Comparison of ENCODE assay signal across 1 cellular context in the genomic region with DNA sequence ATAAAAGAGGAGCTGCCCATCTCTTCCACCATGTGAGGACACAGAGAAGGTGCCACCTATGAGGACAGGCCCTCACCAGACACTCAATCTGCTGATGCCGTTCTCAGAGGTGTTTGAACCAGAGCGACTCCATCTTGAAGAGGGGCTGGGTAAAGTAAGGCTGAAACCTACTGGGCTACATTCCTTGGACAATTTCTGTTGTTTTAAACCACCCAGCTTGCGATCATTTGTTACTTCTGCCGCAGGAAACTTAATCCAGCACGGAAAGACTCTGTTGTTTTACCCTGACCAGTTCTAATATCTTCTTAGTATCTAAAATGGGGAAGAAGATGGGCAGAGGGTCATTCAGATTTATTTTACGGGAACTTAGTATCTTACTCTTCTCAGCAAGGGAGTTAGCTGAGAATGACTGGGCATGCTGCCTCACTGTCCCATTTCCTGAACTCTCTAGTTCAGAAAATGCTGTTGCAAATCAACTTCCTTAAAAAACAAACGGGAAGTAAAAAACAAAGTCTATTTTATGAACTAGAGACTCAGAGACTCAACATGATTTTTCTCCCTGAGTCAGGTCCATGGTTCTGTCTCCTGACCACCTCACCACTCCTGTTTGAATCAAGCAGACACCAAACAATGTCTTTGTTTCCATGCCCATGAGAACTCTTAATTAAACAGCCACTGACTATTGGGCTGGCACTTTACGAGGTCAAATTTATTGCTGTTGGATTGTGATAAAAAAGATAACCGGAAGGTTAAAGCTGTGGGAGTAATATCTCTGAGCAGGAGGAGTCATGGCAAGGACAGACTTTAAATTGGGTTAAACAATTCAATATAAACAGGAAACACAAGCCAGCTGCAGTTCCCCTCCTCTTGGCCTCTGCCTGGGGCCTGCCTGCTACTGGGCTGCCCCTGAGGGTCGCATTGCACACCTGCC.
A peak's percentile ranks its signal among the peaks of the same experiment; 100 is the strongest.
TF ChIP-seq lines count a peak whose summit lies in the region.

No MANE protein-coding gene starts in this region.

TF ChIP-seq in K562, 482 proteins besides CTCF, POLR2A, EP300 and RAD21 (continued from another document and continues in another):
- TF ChIP-seq, protein P1, sequence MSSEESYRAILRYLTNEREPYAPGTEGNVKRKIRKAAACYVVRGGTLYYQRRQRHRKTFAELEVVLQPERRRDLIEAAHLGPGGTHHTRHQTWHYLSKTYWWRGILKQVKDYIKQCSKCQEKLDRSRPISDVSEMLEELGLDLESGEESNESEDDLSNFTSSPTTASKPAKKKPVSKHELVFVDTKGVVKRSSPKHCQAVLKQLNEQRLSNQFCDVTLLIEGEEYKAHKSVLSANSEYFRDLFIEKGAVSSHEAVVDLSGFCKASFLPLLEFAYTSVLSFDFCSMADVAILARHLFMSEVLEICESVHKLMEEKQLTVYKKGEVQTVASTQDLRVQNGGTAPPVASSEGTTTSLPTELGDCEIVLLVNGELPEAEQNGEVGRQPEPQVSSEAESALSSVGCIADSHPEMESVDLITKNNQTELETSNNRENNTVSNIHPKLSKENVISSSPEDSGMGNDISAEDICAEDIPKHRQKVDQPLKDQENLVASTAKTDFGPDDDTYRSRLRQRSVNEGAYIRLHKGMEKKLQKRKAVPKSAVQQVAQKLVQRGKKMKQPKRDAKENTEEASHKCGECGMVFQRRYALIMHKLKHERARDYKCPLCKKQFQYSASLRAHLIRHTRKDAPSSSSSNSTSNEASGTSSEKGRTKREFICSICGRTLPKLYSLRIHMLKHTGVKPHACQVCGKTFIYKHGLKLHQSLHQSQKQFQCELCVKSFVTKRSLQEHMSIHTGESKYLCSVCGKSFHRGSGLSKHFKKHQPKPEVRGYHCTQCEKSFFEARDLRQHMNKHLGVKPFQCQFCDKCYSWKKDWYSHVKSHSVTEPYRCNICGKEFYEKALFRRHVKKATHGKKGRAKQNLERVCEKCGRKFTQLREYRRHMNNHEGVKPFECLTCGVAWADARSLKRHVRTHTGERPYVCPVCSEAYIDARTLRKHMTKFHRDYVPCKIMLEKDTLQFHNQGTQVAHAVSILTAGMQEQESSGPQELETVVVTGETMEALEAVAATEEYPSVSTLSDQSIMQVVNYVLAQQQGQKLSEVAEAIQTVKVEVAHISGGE (CRISPR knock-in tag; IDR thresholded peaks at IDR 0.05): peak in 1 of 3 experiments; percentile 76; a peak in 2 of 6 replicates
- TF ChIP-seq, protein P2, sequence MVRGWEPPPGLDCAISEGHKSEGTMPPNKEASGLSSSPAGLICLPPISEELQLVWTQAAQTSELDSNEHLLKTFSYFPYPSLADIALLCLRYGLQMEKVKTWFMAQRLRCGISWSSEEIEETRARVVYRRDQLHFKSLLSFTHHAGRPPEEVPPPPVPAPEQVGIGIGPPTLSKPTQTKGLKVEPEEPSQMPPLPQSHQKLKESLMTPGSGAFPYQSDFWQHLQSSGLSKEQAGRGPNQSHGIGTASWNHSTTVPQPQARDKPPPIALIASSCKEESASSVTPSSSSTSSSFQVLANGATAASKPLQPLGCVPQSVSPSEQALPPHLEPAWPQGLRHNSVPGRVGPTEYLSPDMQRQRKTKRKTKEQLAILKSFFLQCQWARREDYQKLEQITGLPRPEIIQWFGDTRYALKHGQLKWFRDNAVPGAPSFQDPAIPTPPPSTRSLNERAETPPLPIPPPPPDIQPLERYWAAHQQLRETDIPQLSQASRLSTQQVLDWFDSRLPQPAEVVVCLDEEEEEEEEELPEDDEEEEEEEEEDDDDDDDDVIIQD (CRISPR knock-in tag; IDR thresholded peaks at IDR 0.05): peak; percentile 60; the same call in 1 of the 2 replicates
- TF ChIP-seq, protein P3, sequence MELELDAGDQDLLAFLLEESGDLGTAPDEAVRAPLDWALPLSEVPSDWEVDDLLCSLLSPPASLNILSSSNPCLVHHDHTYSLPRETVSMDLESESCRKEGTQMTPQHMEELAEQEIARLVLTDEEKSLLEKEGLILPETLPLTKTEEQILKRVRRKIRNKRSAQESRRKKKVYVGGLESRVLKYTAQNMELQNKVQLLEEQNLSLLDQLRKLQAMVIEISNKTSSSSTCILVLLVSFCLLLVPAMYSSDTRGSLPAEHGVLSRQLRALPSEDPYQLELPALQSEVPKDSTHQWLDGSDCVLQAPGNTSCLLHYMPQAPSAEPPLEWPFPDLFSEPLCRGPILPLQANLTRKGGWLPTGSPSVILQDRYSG (tag; conservative IDR thresholded peaks at IDR 0.05; ENCODE audit: low read depth): peak; percentile 97
- TF ChIP-seq, protein P4, sequence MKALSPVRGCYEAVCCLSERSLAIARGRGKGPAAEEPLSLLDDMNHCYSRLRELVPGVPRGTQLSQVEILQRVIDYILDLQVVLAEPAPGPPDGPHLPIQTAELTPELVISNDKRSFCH (CRISPR knock-in tag; IDR thresholded peaks at IDR 0.05): peak; percentile 68; the same call in 1 of the 2 replicates
- TF ChIP-seq, protein P4 (tag; IDR thresholded peaks at IDR 0.05): peak; percentile 99
- no peak for TF ChIP-seq RBM39 (optimal IDR thresholded peaks at IDR 0.05; ENCODE audit: low read depth, low read length)
- no peak for TF ChIP-seq ZNF431 (CRISPR knock-in tag; IDR thresholded peaks at IDR 0.05)
- TF ChIP-seq ZNF408 (CRISPR knock-in tag; IDR thresholded peaks at IDR 0.05; ENCODE audit: low read depth): no peak
- peak in 1 of 2 experiments; percentile 96; a peak in 2 of 4 replicates for TF ChIP-seq TEAD1 (CRISPR knock-in tag; IDR thresholded peaks at IDR 0.05)
- no peak for TF ChIP-seq ZC3H8 (IDR thresholded peaks at IDR 0.05)
- TF ChIP-seq, protein P5, sequence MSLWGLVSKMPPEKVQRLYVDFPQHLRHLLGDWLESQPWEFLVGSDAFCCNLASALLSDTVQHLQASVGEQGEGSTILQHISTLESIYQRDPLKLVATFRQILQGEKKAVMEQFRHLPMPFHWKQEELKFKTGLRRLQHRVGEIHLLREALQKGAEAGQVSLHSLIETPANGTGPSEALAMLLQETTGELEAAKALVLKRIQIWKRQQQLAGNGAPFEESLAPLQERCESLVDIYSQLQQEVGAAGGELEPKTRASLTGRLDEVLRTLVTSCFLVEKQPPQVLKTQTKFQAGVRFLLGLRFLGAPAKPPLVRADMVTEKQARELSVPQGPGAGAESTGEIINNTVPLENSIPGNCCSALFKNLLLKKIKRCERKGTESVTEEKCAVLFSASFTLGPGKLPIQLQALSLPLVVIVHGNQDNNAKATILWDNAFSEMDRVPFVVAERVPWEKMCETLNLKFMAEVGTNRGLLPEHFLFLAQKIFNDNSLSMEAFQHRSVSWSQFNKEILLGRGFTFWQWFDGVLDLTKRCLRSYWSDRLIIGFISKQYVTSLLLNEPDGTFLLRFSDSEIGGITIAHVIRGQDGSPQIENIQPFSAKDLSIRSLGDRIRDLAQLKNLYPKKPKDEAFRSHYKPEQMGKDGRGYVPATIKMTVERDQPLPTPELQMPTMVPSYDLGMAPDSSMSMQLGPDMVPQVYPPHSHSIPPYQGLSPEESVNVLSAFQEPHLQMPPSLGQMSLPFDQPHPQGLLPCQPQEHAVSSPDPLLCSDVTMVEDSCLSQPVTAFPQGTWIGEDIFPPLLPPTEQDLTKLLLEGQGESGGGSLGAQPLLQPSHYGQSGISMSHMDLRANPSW (CRISPR knock-in tag; IDR thresholded peaks at IDR 0.05): no peak
- no peak for TF ChIP-seq SUPT5H (IDR thresholded peaks at IDR 0.05)
- TF ChIP-seq PHB2 (IDR thresholded peaks at IDR 0.05; ENCODE audit: low read depth): no peak
- TF ChIP-seq TRIM24 (IDR thresholded peaks at IDR 0.05): no peak
- TF ChIP-seq GABPB1 (CRISPR knock-in tag; IDR thresholded peaks at IDR 0.05): peak; percentile 33; the same call in 1 of the 2 replicates
- no peak for TF ChIP-seq CEBPZ (IDR thresholded peaks at IDR 0.05; ENCODE audit: borderline replicate concordance, low read depth, low read length)
- TF ChIP-seq KDM1A (IDR thresholded peaks at IDR 0.05): no peak
- TF ChIP-seq KLF16 (IDR thresholded peaks at IDR 0.05): 0 out of 2 replicates have a peak, but pooled peaks have one; percentile 36
- TF ChIP-seq ARNT (IDR thresholded peaks at IDR 0.05): 0 out of 4 replicates have a peak, but pooled peaks of 1 of the 2 experiments have one; percentile 20
- peak; percentile 98 for TF ChIP-seq ERF (CRISPR knock-in tag; IDR thresholded peaks at IDR 0.05)
- TF ChIP-seq PHF20 (IDR thresholded peaks at IDR 0.05; ENCODE audit: partially characterized antibody): no peak
- no peak for TF ChIP-seq ZFP36 (IDR thresholded peaks at IDR 0.05; ENCODE audit: low read depth, low read length, partially characterized antibody)
- no peak for TF ChIP-seq USF1 (CRISPR knock-in tag; IDR thresholded peaks at IDR 0.05)
- TF ChIP-seq, protein P6, sequence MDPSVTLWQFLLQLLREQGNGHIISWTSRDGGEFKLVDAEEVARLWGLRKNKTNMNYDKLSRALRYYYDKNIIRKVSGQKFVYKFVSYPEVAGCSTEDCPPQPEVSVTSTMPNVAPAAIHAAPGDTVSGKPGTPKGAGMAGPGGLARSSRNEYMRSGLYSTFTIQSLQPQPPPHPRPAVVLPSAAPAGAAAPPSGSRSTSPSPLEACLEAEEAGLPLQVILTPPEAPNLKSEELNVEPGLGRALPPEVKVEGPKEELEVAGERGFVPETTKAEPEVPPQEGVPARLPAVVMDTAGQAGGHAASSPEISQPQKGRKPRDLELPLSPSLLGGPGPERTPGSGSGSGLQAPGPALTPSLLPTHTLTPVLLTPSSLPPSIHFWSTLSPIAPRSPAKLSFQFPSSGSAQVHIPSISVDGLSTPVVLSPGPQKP (CRISPR knock-in tag; IDR thresholded peaks at IDR 0.05): no peak
- TF ChIP-seq SMARCC2 (IDR thresholded peaks at IDR 0.05; ENCODE audit: low read depth): no peak
- TF ChIP-seq RBM15 (IDR thresholded peaks at IDR 0.05; ENCODE audit: insufficient read depth, low read length): no peak
- TF ChIP-seq JUNB (CRISPR knock-in tag; conservative IDR thresholded peaks at IDR 0.05): no peak
- TF ChIP-seq RFX7 (CRISPR knock-in tag; IDR thresholded peaks at IDR 0.05): peak; percentile 80
- TF ChIP-seq FOXA3 (CRISPR knock-in tag; conservative IDR thresholded peaks at IDR 0.05 in 1 of 2, IDR thresholded peaks at IDR 0.05 in 1 of 2): no peak
- TF ChIP-seq TGIF2 (CRISPR knock-in tag; IDR thresholded peaks at IDR 0.05): no peak
- peak; percentile 87 for TF ChIP-seq ZNF354B (CRISPR knock-in tag; IDR thresholded peaks at IDR 0.05)
- no peak for TF ChIP-seq PCBP2 (IDR thresholded peaks at IDR 0.05; ENCODE audit: low read depth, low read length, poor library complexity, severe bottlenecking)
- no peak for TF ChIP-seq ADNP (tag; IDR thresholded peaks at IDR 0.05)
- 0 out of 2 replicates have a peak, but pooled peaks have one; percentile 6 for TF ChIP-seq C11orf30 (IDR thresholded peaks at IDR 0.05; ENCODE audit: low read depth)
- TF ChIP-seq ELF2 (CRISPR knock-in tag; IDR thresholded peaks at IDR 0.05): peak; percentile 71; the same call in 1 of the 2 replicates
- TF ChIP-seq ZNF79 (CRISPR knock-in tag; IDR thresholded peaks at IDR 0.05; ENCODE audit: low read depth): peak; percentile 93
- no peak for TF ChIP-seq IRF1 (CRISPR knock-in tag; IDR thresholded peaks at IDR 0.05; ENCODE audit: borderline replicate concordance)
- peak; percentile 23 for TF ChIP-seq SOX6 (IDR thresholded peaks at IDR 0.05)
- TF ChIP-seq SP1 (CRISPR knock-in tag; IDR thresholded peaks at IDR 0.05): no peak
- TF ChIP-seq POLR3A (IDR thresholded peaks at IDR 0.05; ENCODE audit: borderline replicate concordance, extremely low read depth, insufficient read depth, insufficient read length): no peak
- no peak for TF ChIP-seq KAT7 (CRISPR knock-in tag; IDR thresholded peaks at IDR 0.05; ENCODE audit: borderline replicate concordance)
- TF ChIP-seq HDAC1 (IDR thresholded peaks at IDR 0.05): no peak
- no peak for TF ChIP-seq ZNF778 (CRISPR knock-in tag; IDR thresholded peaks at IDR 0.05)
- no peak for TF ChIP-seq KAT8 (IDR thresholded peaks at IDR 0.05; ENCODE audit: low read depth)
- peak; percentile 93 for TF ChIP-seq ZNF41 (CRISPR knock-in tag; conservative IDR thresholded peaks at IDR 0.05)
